Comparison of ENCODE assay signal across 1 cellular context in the genomic region with DNA sequence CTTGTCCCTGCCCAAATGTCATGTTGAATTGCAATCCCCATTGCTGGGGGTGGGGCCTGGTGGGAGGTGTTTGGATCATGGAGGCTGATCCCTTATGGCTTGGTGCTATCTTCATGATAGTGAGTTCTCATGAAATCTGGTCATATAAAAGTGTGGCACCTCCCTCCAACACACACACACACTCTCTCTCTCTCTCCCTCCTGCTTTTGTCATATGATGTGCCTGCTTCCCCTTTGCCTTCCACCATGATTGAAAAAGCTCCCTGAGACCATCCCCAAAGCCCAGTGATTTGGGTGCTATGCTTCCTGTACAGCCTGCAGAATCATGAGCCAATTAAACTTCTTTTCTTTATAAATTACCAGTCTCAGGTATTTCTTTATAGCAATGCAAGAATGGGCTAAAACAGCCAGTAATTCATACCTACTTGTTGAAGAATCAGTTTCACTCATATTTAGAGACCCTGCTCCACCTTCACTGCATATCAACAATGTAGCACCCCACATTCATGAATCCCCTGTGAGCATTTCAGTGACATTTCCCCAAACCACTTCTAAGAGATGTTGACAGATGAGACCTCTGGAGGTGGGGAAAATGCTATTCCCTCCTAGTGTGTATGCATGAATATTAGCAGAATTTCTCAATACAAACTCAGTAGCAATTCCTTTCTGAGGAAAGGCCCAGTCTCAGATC.
TF ChIP-seq lines count a peak whose summit lies in the region.

No MANE protein-coding gene starts in this region.

TF ChIP-seq in SK-N-SH treated with all-trans-retinoic acid at 6 μM for 48 hours, 23 proteins besides CTCF, POLR2A, EP300 and RAD21 (continued from another document):
- TF ChIP-seq ESRRG (CRISPR knock-in tag; IDR thresholded peaks at IDR 0.05) (no peak), TCF4 (CRISPR knock-in tag; IDR thresholded peaks at IDR 0.05; ENCODE audit: borderline replicate concordance) (no peak), CREB5 (CRISPR knock-in tag; IDR thresholded peaks at IDR 0.05; ENCODE audit: low read depth) (no peak), ZNF70 (CRISPR knock-in tag; IDR thresholded peaks at IDR 0.05) (no peak)
